ENCODE assay signal across 25 cellular contexts in genomic region chr1:181817091-181817490, GRCh38.
"Had no signal": no experiment of that assay in that cellular context is flagged by ENCODE, and none has a peak within 500 bp of the region (broad histone marks: within the 10 kb centered on the region; RNA-seq: fewer than 3 reads in every experiment).

No MANE protein-coding gene starts in this region.

- DNase-seq: activated CD4-positive, alpha-beta memory T cell treated with anti-CD3 and anti-CD28 coated beads, Interleukin-2, amount 10 ng/mL, durations not matched to agents 7 days and 5 days; activated CD4-positive, alpha-beta T cell treated with anti-CD3 and anti-CD28 coated beads for 36 hours; activated CD4-positive, alpha-beta T cell treated with anti-CD3 and anti-CD28 coated beads, Interleukin-2, amount 50 U/mL, for 1 hour; activated CD4-positive, CD25-positive, alpha-beta regulatory T cell; activated gamma-delta T cell; activated naive CD4-positive, alpha-beta T cell treated with anti-CD3 and anti-CD28 coated beads, Interleukin-2, amount 10 ng/mL, durations not matched to agents 7 days and 5 days; activated naive CD8-positive, alpha-beta T cell treated with anti-CD3 and anti-CD28 coated beads for 36 hours; activated T-cell treated with anti-CD3 and anti-CD28 coated beads for 4 hours; activated T-cell treated with anti-CD3 and anti-CD28 coated beads, Interleukin-2, amount 50 U/mL, for 48 hours; brain microvascular endothelial cell; Karpas-422; MM.1S; NCI-H1105; NCI-H1436; NCI-H187 treated with DMSO at 0.1 percent for 48 hours; NCI-H2081 treated with DMSO at 0.1 percent for 48 hours; NCI-H446; NCI-H524; RPMI8226; T-cell had no signal

- H3K36me3 Mint-ChIP-seq: activated naive CD4-positive, alpha-beta T cell treated with anti-CD3 and anti-CD28 coated beads, Interleukin-2, amount 10 ng/mL, durations not matched to agents 7 days and 5 days; activated naive CD8-positive, alpha-beta T cell treated with anti-CD3 and anti-CD28 coated beads for 36 hours; T-cell had no signal

- H3K4me3 Mint-ChIP-seq: activated CD4-positive, alpha-beta memory T cell treated with anti-CD3 and anti-CD28 coated beads, Interleukin-2, amount 10 ng/mL, durations not matched to agents 7 days and 5 days; activated CD4-positive, alpha-beta T cell treated with anti-CD3 and anti-CD28 coated beads for 36 hours; activated naive CD4-positive, alpha-beta T cell treated with anti-CD3 and anti-CD28 coated beads, Interleukin-2, amount 10 ng/mL, durations not matched to agents 7 days and 5 days; activated naive CD8-positive, alpha-beta T cell treated with anti-CD3 and anti-CD28 coated beads for 36 hours; activated T-helper 17 cell treated with anti-CD3 and anti-CD28 coated beads, Interleukin-2, amount 50 U/mL, for 72 hours; T-cell had no signal

- H3K27me3 ChIP-seq: brain microvascular endothelial cell, cardiac muscle cell had no signal

- H3K27ac Mint-ChIP-seq: activated CD4-positive, alpha-beta memory T cell treated with anti-CD3 and anti-CD28 coated beads, Interleukin-2, amount 10 ng/mL, durations not matched to agents 7 days and 5 days; activated CD4-positive, alpha-beta T cell treated with anti-CD3 and anti-CD28 coated beads for 36 hours; activated naive CD4-positive, alpha-beta T cell treated with anti-CD3 and anti-CD28 coated beads, Interleukin-2, amount 10 ng/mL, durations not matched to agents 7 days and 5 days; activated naive CD8-positive, alpha-beta T cell treated with anti-CD3 and anti-CD28 coated beads for 36 hours; activated T-helper 17 cell treated with anti-CD3 and anti-CD28 coated beads, Interleukin-2, amount 50 U/mL, for 72 hours; T-cell had no signal

- H3K9me3 Mint-ChIP-seq: activated CD4-positive, alpha-beta memory T cell treated with anti-CD3 and anti-CD28 coated beads, Interleukin-2, amount 10 ng/mL, durations not matched to agents 7 days and 5 days; activated naive CD4-positive, alpha-beta T cell treated with anti-CD3 and anti-CD28 coated beads, Interleukin-2, amount 10 ng/mL, durations not matched to agents 7 days and 5 days; activated naive CD8-positive, alpha-beta T cell treated with anti-CD3 and anti-CD28 coated beads for 36 hours; activated T-helper 17 cell treated with anti-CD3 and anti-CD28 coated beads, Interleukin-2, amount 50 U/mL, for 72 hours; T-cell had no signal

- H3K36me3 ChIP-seq: brain microvascular endothelial cell, cardiac muscle cell had no signal

- H3K27ac ChIP-seq: brain microvascular endothelial cell, cardiac muscle cell, SK-N-MC, VCaP had no signal

- ATAC-seq: activated CD4-positive, alpha-beta T cell treated with anti-CD3 and anti-CD28 coated beads for 36 hours; activated T-helper 17 cell treated with anti-CD3 and anti-CD28 coated beads, Interleukin-2, amount 50 U/mL, for 72 hours; Right ventricle myocardium inferior; T-cell had no signal

- H3K4me3 ChIP-seq: cardiac muscle cell, SK-N-MC had no signal

- H3K4me1 Mint-ChIP-seq: activated CD4-positive, alpha-beta memory T cell treated with anti-CD3 and anti-CD28 coated beads, Interleukin-2, amount 10 ng/mL, durations not matched to agents 7 days and 5 days; activated CD4-positive, alpha-beta T cell treated with anti-CD3 and anti-CD28 coated beads for 36 hours; activated naive CD4-positive, alpha-beta T cell treated with anti-CD3 and anti-CD28 coated beads, Interleukin-2, amount 10 ng/mL, durations not matched to agents 7 days and 5 days; activated naive CD8-positive, alpha-beta T cell treated with anti-CD3 and anti-CD28 coated beads for 36 hours; activated T-helper 17 cell treated with anti-CD3 and anti-CD28 coated beads, Interleukin-2, amount 50 U/mL, for 72 hours; T-cell had no signal
